21 cellular contexts compared by ENCODE assay signal in genomic region chr7:107758667-107759066, GRCh38. TPM values are rescaled to one million over a fixed set of nuclear protein-coding genes. Genes with fewer than 3 reads are reported as not detected.
DNase-seq lines count a peak whose midpoint lies in the region; ATAC-seq and TF ChIP-seq lines count a peak whose summit lies in the region.
"Had no signal": no experiment of that assay in that cellular context is flagged by ENCODE, and none has a peak within 500 bp of the region (broad histone marks: within the 10 kb centered on the region; RNA-seq: fewer than 3 reads in every experiment).

No MANE protein-coding gene starts in this region.

- H3K4me1 ChIP-seq in mucosa of descending colon (ENCODE audit: low read depth): no peaks in the 10 kb centered on the region

- peaks cover 3% of the 10 kb centered on the region for H3K36me3 ChIP-seq in mucosa of descending colon (ENCODE audit: low read depth)

- no peak overlapping the region for H3K27ac ChIP-seq in substantia nigra (ENCODE audit: low read depth, low read length, poor library complexity, severe bottlenecking)

- no peak overlapping the region for H3K27ac Mint-ChIP-seq in activated CD8-positive, alpha-beta T cell treated with anti-CD3 and anti-CD28 coated beads for 36 hours
- H3K27ac Mint-ChIP-seq in activated CD8-positive, alpha-beta T cell treated with anti-CD3 and anti-CD28 coated beads, Interleukin-2, amount 10 ng/mL, durations not matched to agents 7 days and 5 days: no peak overlapping the region
- H3K27ac Mint-ChIP-seq in Calu3 (ENCODE audit: unreplicated experiment) (no peak overlapping the region), type B pancreatic cell (no peak overlapping the region)
- peak overlapping the region; percentile 72 to 81 for H3K27ac Mint-ChIP-seq in effector memory CD8-positive, alpha-beta T cell
- H3K27ac Mint-ChIP-seq: HFFc6 had no signal

- H3K4me3 Mint-ChIP-seq in activated CD8-positive, alpha-beta T cell treated with anti-CD3 and anti-CD28 coated beads for 36 hours: no peak overlapping the region
- no peak overlapping the region for H3K4me3 Mint-ChIP-seq in activated CD8-positive, alpha-beta T cell treated with anti-CD3 and anti-CD28 coated beads, Interleukin-2, amount 10 ng/mL, durations not matched to agents 7 days and 5 days
- H3K4me3 Mint-ChIP-seq in Calu3 (ENCODE audit: low read depth, unreplicated experiment) (no peak overlapping the region), type B pancreatic cell (no peak overlapping the region)
- H3K4me3 Mint-ChIP-seq in effector memory CD8-positive, alpha-beta T cell: no peak overlapping the region
- H3K4me3 Mint-ChIP-seq: CD14-positive monocyte, HFFc6 had no signal

- TSS peak; percentile 20 for BruUV-seq in Calu3 (replicated peaks; lab: Mats Ljungman, UMichigan)

- POLR2A ChIA-PET in activated CD8-positive, alpha-beta T cell treated with anti-CD3 and anti-CD28 coated beads for 36 hours (lab: Charles Lee): no interaction called here
- POLR2A ChIA-PET in activated CD8-positive, alpha-beta T cell treated with anti-CD3 and anti-CD28 coated beads, Interleukin-2, amount 10 ng/mL, durations not matched to agents 7 days and 5 days (lab: Charles Lee): interaction anchor here (1.7 kb wide), 1 partner anchor 15 kb away, joined by 6 read pairs; the partner anchor contains the start of gene CBLL1

- no peak overlapping the region for H3K4me3 ChIP-seq in mucosa of descending colon

- peak; percentile 3 for DNase-seq in activated CD8-positive, alpha-beta T cell treated with anti-CD3 and anti-CD28 coated beads for 36 hours
- DNase-seq in activated CD8-positive, alpha-beta T cell treated with anti-CD3 and anti-CD28 coated beads, Interleukin-2, amount 10 ng/mL, durations not matched to agents 7 days and 5 days: no peak
- DNase-seq in Calu3 (no peak), mucosa of descending colon (no peak), type B pancreatic cell (ENCODE audit: extremely low spot score, unreplicated experiment) (no peak), substantia nigra (lab: John Stamatoyannopoulos, UW) (no peak)
- no peak for DNase-seq in effector memory CD8-positive, alpha-beta T cell
- DNase-seq: 8988T, Caco-2, HFFc6, Kasumi-1, MM.1S, NCI-H1092 treated with DMSO at 0.1 percent for 48 hours, NCI-H510A treated with DMSO at 0.1 percent for 48 hours, NCI-H774, Right ventricle myocardium superior had no signal

- peak; percentile 34 for ATAC-seq in activated CD8-positive, alpha-beta T cell treated with anti-CD3 and anti-CD28 coated beads for 36 hours
- ATAC-seq in activated CD8-positive, alpha-beta T cell treated with anti-CD3 and anti-CD28 coated beads, Interleukin-2, amount 10 ng/mL, durations not matched to agents 7 days and 5 days: no peak
- ATAC-seq in effector memory CD8-positive, alpha-beta T cell (replicated peaks): peak; percentile 56
- ATAC-seq in mucosa of descending colon (peak; percentile 16), GM18505 (IDR thresholded peaks at IDR 0.05; ENCODE audit: unreplicated experiment) (no peak)

- intact Hi-C loops in activated CD8-positive, alpha-beta T cell treated with anti-CD3 and anti-CD28 coated beads for 36 hours (cut with micrococcal nuclease): loop anchor here (5.0 kb wide), 1 partner anchor 59 kb away; no protein-coding TSS in a partner anchor
- intact Hi-C loops in Calu3 (cut with micrococcal nuclease; ENCODE audit: unreplicated experiment) (no loop called here), mucosa of descending colon (cut with DNase I, micrococcal nuclease) (no loop called here)

- no peak for TF ChIP-seq CTCF in activated CD8-positive, alpha-beta T cell treated with anti-CD3 and anti-CD28 coated beads for 36 hours (IDR thresholded peaks at IDR 0.05)
- no peak for TF ChIP-seq CTCF in Calu3 (IDR thresholded peaks at IDR 0.05; ENCODE audit: unreplicated experiment)
- TF ChIP-seq CTCF in mucosa of descending colon (IDR thresholded peaks at IDR 0.05): no peak
- TF ChIP-seq CTCF in type B pancreatic cell (conservative IDR thresholded peaks at IDR 0.05): no peak

- peaks cover 3% of the 10 kb centered on the region for H3K4me1 Mint-ChIP-seq in activated CD8-positive, alpha-beta T cell treated with anti-CD3 and anti-CD28 coated beads for 36 hours (ENCODE audit: low read depth)
- H3K4me1 Mint-ChIP-seq in activated CD8-positive, alpha-beta T cell treated with anti-CD3 and anti-CD28 coated beads, Interleukin-2, amount 10 ng/mL, durations not matched to agents 7 days and 5 days (ENCODE audit: low read depth): no peaks in the 10 kb centered on the region
- no peaks in the 10 kb centered on the region for H3K4me1 Mint-ChIP-seq in Calu3 (ENCODE audit: low read depth, unreplicated experiment)
- H3K4me1 Mint-ChIP-seq in effector memory CD8-positive, alpha-beta T cell (ENCODE audit: low read depth in 2 of 2): peaks cover 11 to 13% of the 10 kb centered on the region in 2 donors
- no peaks in the 10 kb centered on the region for H3K4me1 Mint-ChIP-seq in type B pancreatic cell (ENCODE audit: unreplicated experiment)
- H3K4me1 Mint-ChIP-seq: CD14-positive monocyte, IgD-negative memory B cell had no signal

- no peak for TF ChIP-seq POLR2A in GM18505 (IDR thresholded peaks at IDR 0.05; ENCODE audit: borderline replicate concordance, extremely low read depth, insufficient read depth, insufficient read length)

- peaks cover 30% of the 10 kb centered on the region for H3K36me3 Mint-ChIP-seq in activated CD8-positive, alpha-beta T cell treated with anti-CD3 and anti-CD28 coated beads for 36 hours (ENCODE audit: low read depth)
- peaks cover 51% of the 10 kb centered on the region for H3K36me3 Mint-ChIP-seq in activated CD8-positive, alpha-beta T cell treated with anti-CD3 and anti-CD28 coated beads, Interleukin-2, amount 10 ng/mL, durations not matched to agents 7 days and 5 days (ENCODE audit: low read depth)
- H3K36me3 Mint-ChIP-seq in Calu3 (ENCODE audit: insufficient read depth, unreplicated experiment): peaks cover 17% of the 10 kb centered on the region
- peaks cover 66% of the 10 kb centered on the region for H3K36me3 Mint-ChIP-seq in effector memory CD8-positive, alpha-beta T cell (ENCODE audit: insufficient read depth)
- peaks cover 18% of the 10 kb centered on the region for H3K36me3 Mint-ChIP-seq in type B pancreatic cell
- H3K36me3 Mint-ChIP-seq: IgD-negative memory B cell had no signal

- H3K27me3 Mint-ChIP-seq in activated CD8-positive, alpha-beta T cell treated with anti-CD3 and anti-CD28 coated beads for 36 hours: no peaks in the 10 kb centered on the region
- H3K27me3 Mint-ChIP-seq in activated CD8-positive, alpha-beta T cell treated with anti-CD3 and anti-CD28 coated beads, Interleukin-2, amount 10 ng/mL, durations not matched to agents 7 days and 5 days (ENCODE audit: low read depth): no peaks in the 10 kb centered on the region
- H3K27me3 Mint-ChIP-seq in Calu3 (ENCODE audit: unreplicated experiment) (no peaks in the 10 kb centered on the region), type B pancreatic cell (no peaks in the 10 kb centered on the region)
- H3K27me3 Mint-ChIP-seq in effector memory CD8-positive, alpha-beta T cell: no peaks in the 10 kb centered on the region
- H3K27me3 Mint-ChIP-seq: IgD-negative memory B cell had no signal

- no peaks in the 10 kb centered on the region for H3K9me3 ChIP-seq in mucosa of descending colon
- H3K9me3 ChIP-seq: Caco-2 had no signal

- no peaks in the 10 kb centered on the region for H3K9me3 Mint-ChIP-seq in activated CD8-positive, alpha-beta T cell treated with anti-CD3 and anti-CD28 coated beads for 36 hours
- H3K9me3 Mint-ChIP-seq in activated CD8-positive, alpha-beta T cell treated with anti-CD3 and anti-CD28 coated beads, Interleukin-2, amount 10 ng/mL, durations not matched to agents 7 days and 5 days (ENCODE audit: insufficient read depth): no peaks in the 10 kb centered on the region
- H3K9me3 Mint-ChIP-seq in Calu3 (ENCODE audit: low read depth, unreplicated experiment): no peaks in the 10 kb centered on the region
- H3K9me3 Mint-ChIP-seq in effector memory CD8-positive, alpha-beta T cell: no peaks in the 10 kb centered on the region
- no peaks in the 10 kb centered on the region for H3K9me3 Mint-ChIP-seq in type B pancreatic cell
- H3K9me3 Mint-ChIP-seq: CD14-positive monocyte, HFFc6, IgD-negative memory B cell had no signal

- CTCF ChIA-PET in activated CD8-positive, alpha-beta T cell treated with anti-CD3 and anti-CD28 coated beads for 36 hours (lab: Charles Lee): interaction anchor here (0.9 kb wide), 1 partner anchor 116 kb away, joined by 4 read pairs; no protein-coding TSS in a partner anchor
- CTCF ChIA-PET in activated CD8-positive, alpha-beta T cell treated with anti-CD3 and anti-CD28 coated beads, Interleukin-2, amount 10 ng/mL, durations not matched to agents 7 days and 5 days (lab: Charles Lee): interaction anchor here (2.8 kb wide), 1 partner anchor 116 kb away, joined by 6 read pairs; no protein-coding TSS in a partner anchor
- CTCF ChIA-PET in Calu3 (lab: Charles Lee): no interaction called here

RNA-seq across cellular contexts. Expression of gene CBLL1, which starts 14.7 kb away (rescaled TPM):
- 10 to 100 TPM; 31.7 to 38.2 TPM for total RNA-seq in activated CD8-positive, alpha-beta T cell treated with anti-CD3 and anti-CD28 coated beads for 36 hours
- total RNA-seq in activated CD8-positive, alpha-beta T cell treated with anti-CD3 and anti-CD28 coated beads, Interleukin-2, amount 10 ng/mL, durations not matched to agents 7 days and 5 days: 10 to 100 TPM; 36.3 to 42.4 TPM
- 23.9 and 25.3 TPM in 2 replicates for total RNA-seq in Calu3 (2022)
- 10 to 100 TPM; 24.1 to 28.9 (median 25.4) TPM for total RNA-seq in mucosa of descending colon
- 25.0 and 28.3 TPM in 2 replicates for total RNA-seq in type B pancreatic cell (ENCODE audit: low replicate concordance)

RNA-seq across cellular contexts. Expression of gene SLC26A3, which starts 44.4 kb away (rescaled TPM):
- total RNA-seq in activated CD8-positive, alpha-beta T cell treated with anti-CD3 and anti-CD28 coated beads for 36 hours: not detected
- not detected for total RNA-seq in activated CD8-positive, alpha-beta T cell treated with anti-CD3 and anti-CD28 coated beads, Interleukin-2, amount 10 ng/mL, durations not matched to agents 7 days and 5 days
- not detected in 2 replicates for total RNA-seq in Calu3 (2022)
- 1,000 to 10,000 TPM; 1,687 to 3,849 (median 2,946) TPM for total RNA-seq in mucosa of descending colon
- total RNA-seq in type B pancreatic cell (ENCODE audit: low replicate concordance): 4.7 and 14.3 TPM in 2 replicates
- total RNA-seq: HFFc6, HT-29, OCI-LY7, Right ventricle myocardium superior had no signal

Comparison
In these comparisons a context has a peak if more than half of its experiments do, and no peak if none do; other contexts are left out.
1. ATAC-seq: peak in activated CD8-positive, alpha-beta T cell treated with anti-CD3 and anti-CD28 coated beads for 36 hours (single experiment), effector memory CD8-positive, alpha-beta T cell (single experiment) and mucosa of descending colon (single experiment); none in activated CD8-positive, alpha-beta T cell treated with anti-CD3 and anti-CD28 coated beads, Interleukin-2, amount 10 ng/mL, durations not matched to agents 7 days and 5 days (single experiment) and GM18505 (single experiment).
2. H3K27ac Mint-ChIP-seq: peak in effector memory CD8-positive, alpha-beta T cell (2 of 2); none in activated CD8-positive, alpha-beta T cell treated with anti-CD3 and anti-CD28 coated beads for 36 hours (single experiment), activated CD8-positive, alpha-beta T cell treated with anti-CD3 and anti-CD28 coated beads, Interleukin-2, amount 10 ng/mL, durations not matched to agents 7 days and 5 days (single experiment), Calu3 (single experiment) and type B pancreatic cell (single experiment).
3. RNA of gene SLC26A3, which starts 44.4 kb away (total RNA-seq): 1,687 to 3,849 TPM in mucosa of descending colon; 4.7 to 14.3 TPM in type B pancreatic cell, not detected in activated CD8-positive, alpha-beta T cell treated with anti-CD3 and anti-CD28 coated beads for 36 hours, not detected in activated CD8-positive, alpha-beta T cell treated with anti-CD3 and anti-CD28 coated beads, Interleukin-2, amount 10 ng/mL, durations not matched to agents 7 days and 5 days and not detected in Calu3; every median in the first group is over 100 times any median in the second.